9 cellular contexts compared by ENCODE assay signal in the genomic region with DNA sequence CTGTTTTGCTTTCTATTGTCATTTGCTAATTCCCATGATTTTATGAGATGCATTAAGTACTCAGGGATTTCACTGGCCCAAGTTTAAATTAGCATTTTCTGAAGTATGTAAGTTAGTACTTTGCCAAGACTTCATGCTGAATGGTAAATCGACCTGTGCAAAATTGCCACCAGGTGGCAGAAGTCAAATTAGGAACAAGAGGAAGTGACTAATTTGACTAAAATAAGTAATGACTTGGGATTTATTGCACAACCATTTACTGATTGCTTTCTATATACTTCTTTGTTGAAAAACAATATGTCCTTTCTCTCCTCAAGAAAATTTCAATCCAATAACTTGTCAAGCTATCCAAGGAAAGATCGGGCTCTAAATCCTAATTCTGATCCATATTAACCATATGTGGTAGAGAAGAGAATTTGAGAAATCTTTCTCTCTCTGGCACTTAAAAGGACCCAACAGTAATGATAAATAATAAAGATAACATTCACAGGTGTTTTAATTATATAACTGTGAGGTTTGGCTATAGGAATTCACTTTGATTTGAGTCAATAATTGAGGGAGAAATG.
DNase-seq lines count a peak whose midpoint lies in the region; ATAC-seq, FAIRE-seq and TF ChIP-seq lines count a peak whose summit lies in the region.
"Had no signal": no experiment of that assay in that cellular context is flagged by ENCODE, and none has a peak within 500 bp of the region (broad histone marks: within the 10 kb centered on the region; RNA-seq: fewer than 3 reads in every experiment).

No MANE protein-coding gene starts in this region.

- no peak for TF ChIP-seq POLR2A in H1 (IDR thresholded peaks at IDR 0.05; ENCODE audit: control extremely low read depth in 1 of 2, low read depth in 2 of 2, low read length in 2 of 2)

- H2AFZ ChIP-seq in OCI-LY1 (ENCODE audit: low read length) (no peak overlapping the region), H1 (ENCODE audit: low read length) (no peak overlapping the region)

- no peak overlapping the region for H3K4ac ChIP-seq in H1 (replicated peaks; ENCODE audit: insufficient read length, low read depth, low read length)

- intact Hi-C loops in activated naive CD4-positive, alpha-beta T cell treated with anti-CD3 and anti-CD28 coated beads for 36 hours (cut with micrococcal nuclease): loop anchor here (5.0 kb wide), 1 partner anchor 771 kb away; no protein-coding TSS in a partner anchor
- intact Hi-C loops in pancreas (cut with DNase I): no loop called here
- intact Hi-C loops in activated T-helper 1 cell treated with anti-CD3 and anti-CD28 coated beads, Interleukin-12 subunit alpha, Interleukin-12 subunit beta, Interleukin-2, Interleukin-4 antibody, amounts not matched to agents 30 ng/mL and 10 ng/mL and 1 ng/mL, durations not matched to agents 14 hours and 24 hours and 36 hours (cut with micrococcal nuclease): no loop called here

- no peak overlapping the region for H2BK5ac ChIP-seq in H1 (ENCODE audit: low read depth, low read length)

- TF ChIP-seq CTCF in OCI-LY1 (IDR thresholded peaks at IDR 0.05; ENCODE audit: low read length) (peak; percentile 61), H1 (IDR thresholded peaks at IDR 0.05; ENCODE audit: control extremely low read depth in 1 of 3, insufficient read depth in 1 of 3, low read depth in 1 of 3, low read length in 3 of 3) (peak in 2 of 3 experiments; percentile 45 to 52; a peak in 3 of 4 replicates), pancreas (IDR thresholded peaks at IDR 0.05) (peak in 3 of 4 donors; percentile 27 to 30 (median 28))

- H4K91ac ChIP-seq in H1 (replicated peaks; ENCODE audit: insufficient read length, low read length): no peak overlapping the region

- no peaks in the 10 kb centered on the region for H3F3A ChIP-seq in OCI-LY1 (ENCODE audit: insufficient read depth, low read length)

- TF ChIP-seq EP300 in H1 (IDR thresholded peaks at IDR 0.05; ENCODE audit: borderline replicate concordance in 1 of 2, low read depth in 2 of 2, low read length in 2 of 2): no peak

- no peaks in the 10 kb centered on the region for H3K79me1 ChIP-seq in H1 (ENCODE audit: low read depth, low read length)

- H3K4me3 Mint-ChIP-seq in activated naive CD4-positive, alpha-beta T cell treated with anti-CD3 and anti-CD28 coated beads for 36 hours: no peak overlapping the region
- no peak overlapping the region for H3K4me3 Mint-ChIP-seq in activated T-helper 1 cell treated with anti-CD3 and anti-CD28 coated beads, Interleukin-12 subunit alpha, Interleukin-12 subunit beta, Interleukin-2, Interleukin-4 antibody, amounts not matched to agents 30 ng/mL and 10 ng/mL and 1 ng/mL, durations not matched to agents 14 hours and 24 hours and 36 hours

- no peaks in the 10 kb centered on the region for H3K36me3 Mint-ChIP-seq in activated naive CD4-positive, alpha-beta T cell treated with anti-CD3 and anti-CD28 coated beads for 36 hours (ENCODE audit: low read depth)
- H3K36me3 Mint-ChIP-seq in activated T-helper 1 cell treated with anti-CD3 and anti-CD28 coated beads, Interleukin-12 subunit alpha, Interleukin-12 subunit beta, Interleukin-2, Interleukin-4 antibody, amounts not matched to agents 30 ng/mL and 10 ng/mL and 1 ng/mL, durations not matched to agents 14 hours and 24 hours and 36 hours (ENCODE audit: low read depth): no peaks in the 10 kb centered on the region

- peak; percentile 83 for ATAC-seq in HG02981 (IDR thresholded peaks at IDR 0.05; ENCODE audit: unreplicated experiment)
- peak; percentile 38 to 62 (median 54) for ATAC-seq in pancreas

- no peaks in the 10 kb centered on the region for H3K79me2 ChIP-seq in OCI-LY1 (ENCODE audit: insufficient read depth, low read length)
- no peaks in the 10 kb centered on the region for H3K79me2 ChIP-seq in H1 (ENCODE audit: control insufficient read depth in 1 of 2, insufficient read depth in 2 of 2, low read length in 2 of 2)

- peak; percentile 81 for FAIRE-seq in H1 (lab: Jason Lieb, UNC)
- FAIRE-seq in pancreas (lab: Jason Lieb, UNC): no peak

- no peak overlapping the region for H4K5ac ChIP-seq in H1 (ENCODE audit: insufficient read length, low read depth, low read length)

- H3K9ac ChIP-seq in OCI-LY1 (ENCODE audit: low read length): no peak overlapping the region
- no peak overlapping the region for H3K9ac ChIP-seq in H1 (replicated peaks in 1 of 4; ENCODE audit: extremely low read depth in 1 of 4, low read depth in 3 of 4, low read length in 3 of 4)

- H3K27ac Mint-ChIP-seq in activated naive CD4-positive, alpha-beta T cell treated with anti-CD3 and anti-CD28 coated beads for 36 hours: no peak overlapping the region
- H3K27ac Mint-ChIP-seq in activated T-helper 1 cell treated with anti-CD3 and anti-CD28 coated beads, Interleukin-12 subunit alpha, Interleukin-12 subunit beta, Interleukin-2, Interleukin-4 antibody, amounts not matched to agents 30 ng/mL and 10 ng/mL and 1 ng/mL, durations not matched to agents 14 hours and 24 hours and 36 hours: no peak overlapping the region

- H3K23ac ChIP-seq in H1 (ENCODE audit: insufficient read length): no peak overlapping the region

- H3K23me2 ChIP-seq in H1 (ENCODE audit: low read depth, low read length): no peaks in the 10 kb centered on the region

- POLR2A ChIA-PET in H1 (lab: Charles Lee; ENCODE audit: partially characterized antibody): interaction anchor here (0.5 kb wide), 1 partner anchor 1182 kb away, joined by 3 read pairs; no protein-coding TSS in a partner anchor

- H3K36me3 ChIP-seq in OCI-LY1 (ENCODE audit: insufficient read depth, low read length) (no peaks in the 10 kb centered on the region), H1 (ENCODE audit: control insufficient read depth in 2 of 4, insufficient read depth in 4 of 4, low read length in 3 of 4) (no peaks in the 10 kb centered on the region), pancreas (no peaks in the 10 kb centered on the region)

- H2BK15ac ChIP-seq in H1 (ENCODE audit: low read length): no peak overlapping the region

- H2BK20ac ChIP-seq in H1 (ENCODE audit: low read length): no peak overlapping the region

- DNase-seq in activated naive CD4-positive, alpha-beta T cell treated with anti-CD3 and anti-CD28 coated beads for 36 hours: peak; percentile 64
- no peak for DNase-seq in activated naive CD4-positive, alpha-beta T cell (lab: John Stamatoyannopoulos, UW)
- DNase-seq in H1 (ENCODE audit: low read depth in 1 of 2, low spot score in 2 of 2) (peak in 1 of 2 experiments; percentile 38), pancreas (peak in 4 of 6 donors; percentile 4 to 51 (median 14))
- no peak for DNase-seq in activated T-helper 1 cell treated with anti-CD3 and anti-CD28 coated beads, Interleukin-12 subunit alpha, Interleukin-12 subunit beta, Interleukin-2, Interleukin-4 antibody, amounts not matched to agents 30 ng/mL and 10 ng/mL and 1 ng/mL, durations not matched to agents 14 hours and 24 hours and 36 hours (ENCODE audit: low spot score)
- no peak for DNase-seq in activated effector memory CD4-positive, alpha-beta T cell treated with Interleukin-2 at 50 U/mL for 16 hours

- no peaks in the 10 kb centered on the region for H3K9me3 ChIP-seq in OCI-LY1 (ENCODE audit: low read length)
- H3K9me3 ChIP-seq in H1 (ENCODE audit: insufficient read depth in 2 of 2, low read depth in 1 of 2, low read length in 1 of 2): no peaks in the 10 kb centered on the region
- H3K9me3 ChIP-seq in pancreas: no peaks in the 10 kb centered on the region

- 56% methylated on average over 2 of the region's 2 CpGs; no CpG with 5 or more reads in 1 of the 2 experiments for WGBS in H1 (ENCODE audit: extremely low coverage in 1 of 2, insufficient coverage in 1 of 2, insufficient read length in 1 of 2, insufficient replicate concordance in 2 of 2, low coverage in 1 of 2, low lambda C conversion rate in 2 of 2, missing lambda C conversion rate in 1 of 2), 2 experiments
- WGBS in pancreas, 2 donors: 15 to 16% methylated on average over 2 of the region's 2 CpGs

- H2AK5ac ChIP-seq in H1 (ENCODE audit: low read depth, low read length): no peak overlapping the region

- H2BK12ac ChIP-seq in H1 (ENCODE audit: low read depth, low read length): no peak overlapping the region

- peak; percentile 64 to 71 for TF ChIP-seq RAD21 in H1 (IDR thresholded peaks at IDR 0.05 in 1 of 2, conservative IDR thresholded peaks at IDR 0.05 in 1 of 2; ENCODE audit: low read depth in 2 of 2, low read length in 2 of 2)

- no peak overlapping the region for H2BK120ac ChIP-seq in H1 (replicated peaks; ENCODE audit: low read depth, low read length)

- H3K18ac ChIP-seq in H1 (ENCODE audit: extremely low read depth, low read length): no peak overlapping the region

- no peak overlapping the region for H3K14ac ChIP-seq in H1 (ENCODE audit: insufficient read length)

- CTCF ChIA-PET in activated naive CD4-positive, alpha-beta T cell treated with anti-CD3 and anti-CD28 coated beads for 36 hours (lab: Charles Lee): interaction anchor here (0.6 to 1.0 kb wide), 2 partner anchors 8 to 192 kb away, joined by 3 to 5 read pairs; no protein-coding TSS in a partner anchor
- CTCF ChIA-PET in H1 (lab: Charles Lee; ENCODE audit: partially characterized antibody): interaction anchor here (0.6 to 3.1 kb wide), 16 partner anchors 8 to 886 kb away, joined by 3 to 8 read pairs (median 3); no protein-coding TSS in a partner anchor

- H3K4me1 Mint-ChIP-seq in activated naive CD4-positive, alpha-beta T cell treated with anti-CD3 and anti-CD28 coated beads for 36 hours (ENCODE audit: low read depth): no peaks in the 10 kb centered on the region
- H3K4me1 Mint-ChIP-seq in activated T-helper 1 cell treated with anti-CD3 and anti-CD28 coated beads, Interleukin-12 subunit alpha, Interleukin-12 subunit beta, Interleukin-2, Interleukin-4 antibody, amounts not matched to agents 30 ng/mL and 10 ng/mL and 1 ng/mL, durations not matched to agents 14 hours and 24 hours and 36 hours (ENCODE audit: low read depth): no peaks in the 10 kb centered on the region

- H3K4me2 ChIP-seq in OCI-LY1 (ENCODE audit: low read length) (no peak overlapping the region), H1 (ENCODE audit: insufficient read depth in 1 of 2, low read depth in 2 of 2, low read length in 2 of 2) (no peak overlapping the region)

- no peaks in the 10 kb centered on the region for H3K27me3 Mint-ChIP-seq in activated naive CD4-positive, alpha-beta T cell treated with anti-CD3 and anti-CD28 coated beads for 36 hours (ENCODE audit: low read depth)
- H3K27me3 Mint-ChIP-seq in activated T-helper 1 cell treated with anti-CD3 and anti-CD28 coated beads, Interleukin-12 subunit alpha, Interleukin-12 subunit beta, Interleukin-2, Interleukin-4 antibody, amounts not matched to agents 30 ng/mL and 10 ng/mL and 1 ng/mL, durations not matched to agents 14 hours and 24 hours and 36 hours (ENCODE audit: insufficient read depth): no peaks in the 10 kb centered on the region

- no peaks in the 10 kb centered on the region for H3K4me1 ChIP-seq in OCI-LY1 (ENCODE audit: insufficient read depth, low read length, severe bottlenecking)
- H3K4me1 ChIP-seq in H1 (replicated peaks in 1 of 4; ENCODE audit: control insufficient read depth in 3 of 4, insufficient read depth in 4 of 4, low read length in 3 of 4): peaks cover 0 to 3% (median 0%) of the 10 kb centered on the region in 4 experiments; a peak in 1 of 7 replicates
- no peaks in the 10 kb centered on the region for H3K4me1 ChIP-seq in pancreas

- H3K9me3 Mint-ChIP-seq in activated naive CD4-positive, alpha-beta T cell treated with anti-CD3 and anti-CD28 coated beads for 36 hours: peaks cover 1% of the 10 kb centered on the region
- no peaks in the 10 kb centered on the region for H3K9me3 Mint-ChIP-seq in activated T-helper 1 cell treated with anti-CD3 and anti-CD28 coated beads, Interleukin-12 subunit alpha, Interleukin-12 subunit beta, Interleukin-2, Interleukin-4 antibody, amounts not matched to agents 30 ng/mL and 10 ng/mL and 1 ng/mL, durations not matched to agents 14 hours and 24 hours and 36 hours

- H4K8ac ChIP-seq in H1 (ENCODE audit: extremely low read depth, insufficient read depth, low read length): no peak overlapping the region

- no peak overlapping the region for H3K56ac ChIP-seq in H1 (replicated peaks; ENCODE audit: insufficient read length, low read depth, low read length)

- H4K20me1 ChIP-seq in OCI-LY1 (ENCODE audit: insufficient read depth, low read length) (no peaks in the 10 kb centered on the region), H1 (replicated peaks in 1 of 2; ENCODE audit: control insufficient read depth in 1 of 2, insufficient read depth in 2 of 2, low read length in 2 of 2) (no peaks in the 10 kb centered on the region)

- no peaks in the 10 kb centered on the region for H3K9me2 ChIP-seq in OCI-LY1 (ENCODE audit: low read depth, low read length)

- H3K4me3 ChIP-seq in OCI-LY1 (ENCODE audit: low read depth, low read length, poor library complexity, severe bottlenecking) (no peak overlapping the region), H1 (ENCODE audit: extremely low read depth in 1 of 4, insufficient read depth in 2 of 4, low read depth in 3 of 4, low read length in 4 of 4) (no peak overlapping the region), pancreas (no peak overlapping the region)
- H3K4me3 ChIP-seq: skin epidermis had no signal

- H3K27ac ChIP-seq in OCI-LY1 (ENCODE audit: low read depth, low read length, poor library complexity, severe bottlenecking): no peak overlapping the region
- H3K27ac ChIP-seq in H1 (ENCODE audit: low read depth, low read length): no peak overlapping the region
- H3K27ac ChIP-seq in pancreas: no peak overlapping the region
- H3K27ac ChIP-seq: skin epidermis had no signal

- no peaks in the 10 kb centered on the region for H3K27me3 ChIP-seq in OCI-LY1 (ENCODE audit: insufficient read depth, low read length)
- no peaks in the 10 kb centered on the region for H3K27me3 ChIP-seq in H1 (replicated peaks in 1 of 4; ENCODE audit: control insufficient read depth in 3 of 4, extremely low read depth in 1 of 4, insufficient read depth in 3 of 4, low read length in 3 of 4)
- H3K27me3 ChIP-seq in pancreas: no peaks in the 10 kb centered on the region

Comparison
In these comparisons a context has a peak if more than half of its experiments do, and no peak if none do; other contexts are left out.
1. DNase-seq: peak in activated naive CD4-positive, alpha-beta T cell treated with anti-CD3 and anti-CD28 coated beads for 36 hours (single experiment) and pancreas (4 of 6); none in activated naive CD4-positive, alpha-beta T cell (0 of 4), activated T-helper 1 cell treated with anti-CD3 and anti-CD28 coated beads, Interleukin-12 subunit alpha, Interleukin-12 subunit beta, Interleukin-2, Interleukin-4 antibody, amounts not matched to agents 30 ng/mL and 10 ng/mL and 1 ng/mL, durations not matched to agents 14 hours and 24 hours and 36 hours (single experiment) and activated effector memory CD4-positive, alpha-beta T cell treated with Interleukin-2 at 50 U/mL for 16 hours (single experiment).
2. Peak in every context shown above with its lines, with median percentiles within 50 percentile points of each other: CTCF ChIP-seq.